Comparison of ENCODE assay signal across 1 cellular context in genomic region chr14:99479903-99480855, GRCh38.
A peak's percentile ranks its signal among the peaks of the same experiment; 100 is the strongest.
TF ChIP-seq lines count a peak whose summit lies in the region.

No MANE protein-coding gene starts in this region.

TF ChIP-seq in GM12878, 131 proteins besides CTCF, POLR2A, EP300 and RAD21:
- peak; percentile 86; the same call in 1 of the 2 replicates for TF ChIP-seq LARP7 (IDR thresholded peaks at IDR 0.05)
- TF ChIP-seq EGR1 (IDR thresholded peaks at IDR 0.05; ENCODE audit: borderline replicate concordance in 1 of 2, low read depth in 2 of 2, low read length in 2 of 2), result 0 out of 3 replicates have a peak, but pooled peaks of 1 of the 2 experiments have one; percentile 11
- TF ChIP-seq SMARCA5 (IDR thresholded peaks at IDR 0.05), result 0 out of 2 replicates have a peak, but pooled peaks have one; percentile 53
- TF ChIP-seq BHLHE40 (IDR thresholded peaks at IDR 0.05; ENCODE audit: borderline replicate concordance in 1 of 2, low read depth in 2 of 2, low read length in 1 of 2), result peak in 1 of 2 experiments; percentile 4; a peak in 1 of 4 replicates
- TF ChIP-seq NR2F1 (conservative IDR thresholded peaks at IDR 0.05), result peak; percentile 51; the same call in 1 of the 2 replicates
- 0 out of 2 replicates have a peak, but pooled peaks have one; percentile 26 for TF ChIP-seq PKNOX1 (IDR thresholded peaks at IDR 0.05)
- no peak for TF ChIP-seq SREBF2 (IDR thresholded peaks at IDR 0.05; ENCODE audit: low read length)
- TF ChIP-seq ETV6 (conservative IDR thresholded peaks at IDR 0.05 in 1 of 2, IDR thresholded peaks at IDR 0.05 in 1 of 2; ENCODE audit: borderline replicate concordance in 1 of 2, low read depth in 1 of 2), result no peak
- no peak for TF ChIP-seq NRF1 (conservative IDR thresholded peaks at IDR 0.05; ENCODE audit: low read depth, low read length)
- no peak for TF ChIP-seq USF2 (IDR thresholded peaks at IDR 0.05; ENCODE audit: borderline replicate concordance, low read depth, low read length)
- no peak for TF ChIP-seq SUZ12 (IDR thresholded peaks at IDR 0.05; ENCODE audit: unreplicated experiment)
- no peak for TF ChIP-seq RELA (IDR thresholded peaks at IDR 0.05; ENCODE audit: borderline replicate concordance, partially characterized antibody)
- peak; percentile 66 for TF ChIP-seq IKZF1 (conservative IDR thresholded peaks at IDR 0.05)
- peak; percentile 73; the same call in 1 of the 2 replicates for TF ChIP-seq NKRF (conservative IDR thresholded peaks at IDR 0.05)
- 0 out of 2 replicates have a peak, but pooled peaks have one; percentile 27 for TF ChIP-seq RELB (IDR thresholded peaks at IDR 0.05; ENCODE audit: low read depth)
- peak; percentile 36; the same call in 1 of the 2 replicates for TF ChIP-seq MAX (IDR thresholded peaks at IDR 0.05; ENCODE audit: low read depth, low read length)
- TF ChIP-seq EED (IDR thresholded peaks at IDR 0.05; ENCODE audit: low read depth), result 0 out of 2 replicates have a peak, but pooled peaks have one; percentile 36
- TF ChIP-seq DPF2 (IDR thresholded peaks at IDR 0.05), result peak; percentile 47; the same call in 1 of the 2 replicates
- TF ChIP-seq HDAC6 (IDR thresholded peaks at IDR 0.05; ENCODE audit: unreplicated experiment), result peak; percentile 60
- peak; percentile 78 for TF ChIP-seq GATAD2B (conservative IDR thresholded peaks at IDR 0.05; ENCODE audit: low read depth)
TF ChIP-seq in GM12878: peak in this region for 14.
